23 cellular contexts compared by ENCODE assay signal in the genomic region with DNA sequence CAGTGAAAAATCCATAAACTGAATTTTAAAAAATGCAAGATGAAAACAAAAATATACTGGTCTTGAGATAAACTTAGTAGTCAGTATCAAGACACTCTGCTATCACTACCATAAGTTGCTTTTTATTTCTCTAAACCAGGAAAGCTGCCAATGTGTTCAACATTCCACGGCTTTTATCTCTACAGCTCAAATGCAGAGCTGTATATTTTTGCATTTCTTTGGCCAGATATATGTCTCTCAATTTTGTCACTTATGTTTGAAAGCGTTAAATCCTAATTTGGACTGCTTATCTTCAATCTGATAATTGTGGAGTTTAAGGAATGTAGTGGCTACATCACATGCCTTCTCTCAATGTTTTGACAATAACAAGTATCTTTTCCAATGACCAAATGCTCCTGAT.
DNase-seq lines count a peak whose midpoint lies in the region; ATAC-seq and TF ChIP-seq lines count a peak whose summit lies in the region.
"Had no signal": no experiment of that assay in that cellular context is flagged by ENCODE, and none has a peak within 500 bp of the region (broad histone marks: within the 10 kb centered on the region; RNA-seq: fewer than 3 reads in every experiment).

No MANE protein-coding gene starts in this region.

- no peak overlapping the region for H2BK5ac ChIP-seq in mesenchymal stem cell (ENCODE audit: low read depth, low read length, poor library complexity, severe bottlenecking)

- H3K18ac ChIP-seq in mesenchymal stem cell (ENCODE audit: low read depth in 1 of 2, low read length in 2 of 2), result no peak overlapping the region

- no peaks in the 10 kb centered on the region for H3K9me3 ChIP-seq in mesenchymal stem cell (ENCODE audit: control insufficient read depth, low read length)
- H3K9me3 ChIP-seq: Peyer's patch, SJSA1 had no signal

- DNase-seq in DMS 273 (lab: John Stamatoyannopoulos, UW; ENCODE audit: unreplicated experiment) (peak; percentile 2), DMS 273 treated with DMSO at 0.1 percent for 48 hours (lab: John Stamatoyannopoulos, UW) (no peak), choroid plexus epithelial cell (ENCODE audit: low read depth) (peak; percentile 37), mesenchymal stem cell (peak; percentile 44), superior temporal gyrus (ENCODE audit: extremely low spot score) (peak; percentile 30), RKO (ENCODE audit: low spot score) (no peak)
- DNase-seq: AML-193; C1 segment of cervical spinal cord; CD8-positive, alpha-beta T cell; DMS53; H9; HFFc6; MM.1S; NCI-H1048; NCI-H1436; NCI-H187 treated with DMSO at 0.1 percent for 48 hours; NCI-H2227 treated with DMSO at 0.1 percent for 48 hours; NCI-H524 treated with DMSO at 0.1 percent for 48 hours; Peyer's patch had no signal

- H2AK5ac ChIP-seq in mesenchymal stem cell (ENCODE audit: low read length, severe bottlenecking), result no peak overlapping the region

- H3K4ac ChIP-seq in mesenchymal stem cell (ENCODE audit: low read depth in 1 of 2, low read length in 2 of 2), result no peak overlapping the region

- TF ChIP-seq CTCF in choroid plexus epithelial cell (conservative IDR thresholded peaks at IDR 0.05; ENCODE audit: low read depth, low read length), result no peak

- H4K8ac ChIP-seq in mesenchymal stem cell (ENCODE audit: low read length), result no peak overlapping the region

- H3K27ac ChIP-seq in mesenchymal stem cell (ENCODE audit: low read length, poor library complexity, severe bottlenecking), result no peak overlapping the region
- H3K27ac ChIP-seq: 22Rv1, Peyer's patch, SJSA1 had no signal

- H3K79me1 ChIP-seq in mesenchymal stem cell (replicated peaks; ENCODE audit: low read length, poor library complexity, severe bottlenecking), result no peaks in the 10 kb centered on the region

- no peak overlapping the region for H2BK15ac ChIP-seq in mesenchymal stem cell (ENCODE audit: low read depth, poor library complexity, severe bottlenecking)

- no peak overlapping the region for H3K14ac ChIP-seq in mesenchymal stem cell (ENCODE audit: low read length in 2 of 2)

- H3K23ac ChIP-seq in mesenchymal stem cell (ENCODE audit: low read length in 2 of 2), result no peak overlapping the region

- no peak overlapping the region for H3K4me2 ChIP-seq in mesenchymal stem cell (ENCODE audit: low read length, poor library complexity, severe bottlenecking)

- no peak overlapping the region for H4K91ac ChIP-seq in mesenchymal stem cell (ENCODE audit: low read length)

- H3K9ac ChIP-seq in mesenchymal stem cell (ENCODE audit: low read length), result no peak overlapping the region

- ATAC-seq in GM21367 (IDR thresholded peaks at IDR 0.05; ENCODE audit: unreplicated experiment) (no peak), HG03342 (IDR thresholded peaks at IDR 0.05; ENCODE audit: unreplicated experiment) (no peak)
- ATAC-seq: CD8-positive, alpha-beta T cell had no signal

- WGBS in mesenchymal stem cell, result no CpG with 5 or more reads among the region's 2 CpGs

- H2AFZ ChIP-seq in mesenchymal stem cell (ENCODE audit: low read depth, low read length), result no peak overlapping the region

- H3K4me3 ChIP-seq in choroid plexus epithelial cell (ENCODE audit: low read depth, low read length) (no peak overlapping the region), mesenchymal stem cell (ENCODE audit: insufficient read depth in 1 of 2, low read depth in 1 of 2, low read length in 2 of 2) (no peak overlapping the region)
- H3K4me3 ChIP-seq: Peyer's patch, SJSA1 had no signal

- H3K4me1 ChIP-seq in mesenchymal stem cell (ENCODE audit: control insufficient read depth, insufficient read depth, low read depth, low read length), result peaks cover 4% of the 10 kb centered on the region
- H3K4me1 ChIP-seq: SJSA1 had no signal

- no peak overlapping the region for H2BK12ac ChIP-seq in mesenchymal stem cell (ENCODE audit: low read length in 2 of 2)

- H3K36me3 ChIP-seq in mesenchymal stem cell (ENCODE audit: control insufficient read depth in 1 of 2, insufficient read depth in 2 of 2, low read depth in 1 of 2, low read length in 2 of 2), result no peaks in the 10 kb centered on the region
- H3K36me3 ChIP-seq: Peyer's patch, SJSA1 had no signal

- no peak overlapping the region for H2BK120ac ChIP-seq in mesenchymal stem cell (ENCODE audit: low read depth, low read length)

- peaks cover 0 to 4% of the 10 kb centered on the region in 2 experiments for H3K27me3 ChIP-seq in mesenchymal stem cell (ENCODE audit: control insufficient read depth in 1 of 2, insufficient read depth in 1 of 2, low read length in 2 of 2)
- H3K27me3 ChIP-seq: Peyer's patch, SJSA1 had no signal

Comparison
In these comparisons a context has a peak if more than half of its experiments do, and no peak if none do; other contexts are left out.
1. DNase-seq: peak in DMS 273 (single experiment), choroid plexus epithelial cell (single experiment), mesenchymal stem cell (single experiment) and superior temporal gyrus (single experiment); none in DMS 273 treated with DMSO at 0.1 percent for 48 hours (single experiment) and RKO (single experiment).